In the genomic region with DNA sequence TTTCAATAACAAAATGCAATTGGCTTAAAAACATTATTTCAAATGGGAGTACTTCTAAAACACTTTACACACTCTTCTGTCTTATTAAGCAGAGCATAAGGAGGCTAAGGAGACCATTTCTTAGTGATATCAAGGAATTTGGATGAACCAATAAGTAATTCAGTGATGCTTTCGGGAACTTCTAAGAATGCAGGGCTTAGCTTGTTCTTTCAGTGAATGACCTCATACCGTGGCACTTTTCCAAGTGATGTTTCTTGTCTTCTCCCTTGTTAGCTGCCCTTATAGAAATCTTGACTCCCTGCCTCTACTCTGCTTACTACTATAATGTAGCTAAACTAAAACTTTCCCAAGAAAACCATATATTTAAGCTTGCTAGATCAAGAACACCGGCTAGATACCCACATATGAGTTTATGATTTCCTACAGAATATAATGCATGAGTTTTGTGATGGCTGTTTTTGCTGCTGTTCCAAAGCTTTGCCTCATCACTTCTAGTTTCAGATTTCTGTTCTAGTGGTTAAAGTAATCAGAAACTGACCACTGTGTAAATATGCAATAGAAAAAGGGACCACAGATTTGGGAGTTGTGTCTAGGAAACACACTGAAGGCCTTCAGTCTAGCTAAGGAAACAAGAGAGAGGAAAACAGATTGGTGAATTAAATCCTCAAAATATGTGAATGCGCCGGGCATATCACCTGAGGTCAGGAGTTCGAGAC, we compare ENCODE assay signal across 15 cellular contexts. TPM values are rescaled to one million over a fixed set of nuclear protein-coding genes. Genes with fewer than 3 reads are reported as not detected.
DNase-seq lines count a peak whose midpoint lies in the region; ATAC-seq, FAIRE-seq and TF ChIP-seq lines count a peak whose summit lies in the region.
"Had no signal": no experiment of that assay in that cellular context is flagged by ENCODE, and none has a peak within 500 bp of the region (broad histone marks: within the 10 kb centered on the region; RNA-seq: fewer than 3 reads in every experiment).

No MANE protein-coding gene starts in this region.

- H3K27me3 ChIP-seq in brain microvascular endothelial cell (replicated peaks), result no peaks in the 10 kb centered on the region
- H3K27me3 ChIP-seq: heart left ventricle had no signal

- H3K27ac ChIP-seq in brain microvascular endothelial cell, result no peak overlapping the region
- no peak overlapping the region for H3K27ac ChIP-seq in kidney (ENCODE audit: low read depth in 2 of 2, low read length in 2 of 2)
- H3K27ac ChIP-seq: C4-2B, heart left ventricle, prostate gland had no signal

- intact Hi-C loops in kidney (cut with DNase I), result no loop called here

- H3K9ac ChIP-seq in kidney (ENCODE audit: low read length in 2 of 2), result no peak overlapping the region

- TF ChIP-seq CTCF in AG09319 (IDR thresholded peaks at IDR 0.05; ENCODE audit: low read depth, low read length) (no peak), brain microvascular endothelial cell (IDR thresholded peaks at IDR 0.05; ENCODE audit: low read depth, low read length, missing control alignments) (no peak), kidney (IDR thresholded peaks at IDR 0.05; ENCODE audit: borderline replicate concordance, extremely low read depth, insufficient read depth) (no peak)

- DNase-seq in AG09319 (ENCODE audit: extremely low read depth, low read depth), result peak; percentile 31
- DNase-seq in M059J (ENCODE audit: low read depth), result peak; percentile 44
- peak; percentile 87 for DNase-seq in brain microvascular endothelial cell
- DNase-seq in kidney tubule cell (ENCODE audit: low spot score), result peak; percentile 51
- no peak for DNase-seq in kidney
- DNase-seq in NCI-H2081 treated with DMSO at 0.1 percent for 48 hours (lab: John Stamatoyannopoulos, UW), result no peak
- no peak for DNase-seq in NCI-H748 (lab: John Stamatoyannopoulos, UW; ENCODE audit: unreplicated experiment)
- DNase-seq: activated CD4-positive, alpha-beta T cell treated with anti-CD3 and anti-CD28 coated beads, Interleukin-2, amount 50 U/mL, for 4 hours; activated naive CD4-positive, alpha-beta T cell treated with anti-CD3 and anti-CD28 coated beads for 36 hours; heart left ventricle; NCI-H1105; stimulated activated CD4-positive, alpha-beta T cell treated with anti-CD3 and anti-CD28 coated beads, Interleukin-4, amount 100 ng/mL, for 4 hours had no signal

- H3K9me3 ChIP-seq in kidney (ENCODE audit: control insufficient read depth in 1 of 2, low read length in 2 of 2), result no peaks in the 10 kb centered on the region
- H3K9me3 ChIP-seq: prostate gland had no signal

- no peak for FAIRE-seq in kidney (lab: Jason Lieb, UNC)

- in situ Hi-C loops in brain microvascular endothelial cell (cut with HindIII; ENCODE audit: low pct_ligation_motif_present, low sequenced_read_pairs), result no loop called here

- H3K4me3 ChIP-seq in brain microvascular endothelial cell (ENCODE audit: low read depth, low read length), result no peak overlapping the region
- H3K4me3 ChIP-seq in kidney (ENCODE audit: low read length in 2 of 2), result no peak overlapping the region
- H3K4me3 ChIP-seq: heart left ventricle, prostate gland had no signal

- H3K36me3 ChIP-seq in brain microvascular endothelial cell (replicated peaks), result no peaks in the 10 kb centered on the region
- H3K36me3 ChIP-seq in kidney (ENCODE audit: control insufficient read depth in 1 of 2, insufficient read depth in 2 of 2, low read length in 2 of 2), result peaks cover 0 to 4% of the 10 kb centered on the region in 2 donors
- H3K36me3 ChIP-seq: prostate gland had no signal

- no peaks in the 10 kb centered on the region for H3K4me1 ChIP-seq in kidney (ENCODE audit: control insufficient read depth in 1 of 2, insufficient read depth in 1 of 2, low read depth in 1 of 2, low read length in 2 of 2)
- H3K4me1 ChIP-seq: prostate gland had no signal

- ATAC-seq in HG03159 (IDR thresholded peaks at IDR 0.05; ENCODE audit: unreplicated experiment), result no peak
- ATAC-seq: heart left ventricle had no signal

RNA-seq across cellular contexts. Expression of a gene that starts 37.5 kb away (rescaled TPM):
- 5.7 and 14.3 TPM in 2 replicates for total RNA-seq in M059J (2014; rRNA removed; shearing (Covaris generic))
- 11.9 TPM for total RNA-seq in kidney
- 19.3 TPM for polyA plus RNA-seq in kidney (ENCODE audit: insufficient read depth, low read depth, low replicate concordance)

RNA-seq across cellular contexts. Expression of a gene that starts 50.9 kb away (rescaled TPM):
- 2.2 and 4.1 TPM in 2 replicates for total RNA-seq in M059J (2014; rRNA removed; shearing (Covaris generic))
- total RNA-seq in kidney, result 25.7 TPM
- 1.4 TPM for polyA plus RNA-seq in kidney (ENCODE audit: insufficient read depth, low read depth, low replicate concordance)

RNA-seq across cellular contexts. Expression of a gene that starts 51.0 kb away (rescaled TPM):
- total RNA-seq in M059J (2014; rRNA removed; shearing (Covaris generic)), result 728 and 753 TPM in 2 replicates
- 664 TPM for total RNA-seq in kidney
- polyA plus RNA-seq in kidney (ENCODE audit: insufficient read depth, low read depth, low replicate concordance), result 2,260 TPM

Comparison
In these comparisons a context has a peak if more than half of its experiments do, and no peak if none do; other contexts are left out.
1. DNase-seq: peak in AG09319 (single experiment), M059J (single experiment), brain microvascular endothelial cell (single experiment) and kidney tubule cell (single experiment); none in kidney (single experiment), NCI-H2081 treated with DMSO at 0.1 percent for 48 hours (single experiment) and NCI-H748 (single experiment).